Comparison of ENCODE assay signal across 10 cellular contexts in genomic region chr16:66269631-66270332, GRCh38.
A peak's percentile ranks its signal among the peaks of the same experiment; 100 is the strongest.
DNase-seq lines count a peak whose midpoint lies in the region; ATAC-seq and TF ChIP-seq lines count a peak whose summit lies in the region.
"Had no signal": no experiment of that assay in that cellular context is flagged by ENCODE, and none has a peak within 500 bp of the region (broad histone marks: within the 10 kb centered on the region; RNA-seq: fewer than 3 reads in every experiment).

No MANE protein-coding gene starts in this region.

- peaks cover 0 to 3% (median under 1%) of the 10 kb centered on the region in 11 experiments; a peak in 6 of 22 replicates for H3K9me3 ChIP-seq in BLaER1 treated with 17β-estradiol and CSF1 and Interleukin-3, amounts not matched to agents 10 nM and 100 nM (replicated peaks in 1 of 11)
- H3K9me3 ChIP-seq in PC-3 (ENCODE audit: low read length): no peaks in the 10 kb centered on the region
- H3K9me3 ChIP-seq in left ventricle myocardium inferior (replicated peaks): no peaks in the 10 kb centered on the region
- H3K9me3 ChIP-seq: gastroesophageal sphincter had no signal

- no peaks in the 10 kb centered on the region for H3K36me3 ChIP-seq in BLaER1 treated with 17β-estradiol and CSF1 and Interleukin-3, amounts not matched to agents 10 nM and 100 nM
- H3K36me3 ChIP-seq in PC-3 (ENCODE audit: low read depth, low read length): no peaks in the 10 kb centered on the region
- H3K36me3 ChIP-seq in left ventricle myocardium inferior: no peaks in the 10 kb centered on the region
- H3K36me3 ChIP-seq: gastroesophageal sphincter had no signal

- POLR2A ChIA-PET in PC-3 (lab: Charles Lee; ENCODE audit: unreplicated experiment): no interaction called here

- H3F3A ChIP-seq in PC-3 (ENCODE audit: low read length, unreplicated experiment): no peaks in the 10 kb centered on the region

- DNase-seq in PC-3: no peak
- DNase-seq in left ventricle myocardium inferior: no peak
- peak; percentile 26 for DNase-seq in posterior vena cava (ENCODE audit: low spot score)
- no peak for DNase-seq in HUDEP-2 (lab: John Stamatoyannopoulos, UW; ENCODE audit: unreplicated experiment in 76 of 76)
- no peak for DNase-seq in inferior parietal cortex (ENCODE audit: extremely low spot score)
- DNase-seq: NCI-H1105 had no signal

- H3K27ac ChIP-seq in BLaER1 treated with 17β-estradiol and CSF1 and Interleukin-3, amounts not matched to agents 10 nM and 100 nM: peak overlapping the region; percentile 29 to 89 (median 84); a peak in 21 of 22 replicates
- H3K27ac ChIP-seq in PC-3 (ENCODE audit: low read length) (no peak overlapping the region), left ventricle myocardium inferior (replicated peaks) (peak overlapping the region; percentile 64)

- H3K4me3 ChIP-seq in BLaER1 treated with 17β-estradiol and CSF1 and Interleukin-3, amounts not matched to agents 10 nM and 100 nM: peak overlapping the region in 4 of 10 experiments; percentile 26 to 39 (median 34); a peak in 4 of 20 replicates
- peak overlapping the region; percentile 46; the same call in 1 of the 2 replicates for H3K4me3 ChIP-seq in PC-3 (ENCODE audit: low read length)
- H3K4me3 ChIP-seq in left ventricle myocardium inferior: peak overlapping the region; percentile 60

- intact Hi-C loops in PC-3 (cut with micrococcal nuclease): loop anchor here (5.0 to 10.0 kb wide), 3 partner anchors 615 to 1147 kb away; partner anchors contain the start of gene CDH11
- intact Hi-C loops in left ventricle myocardium inferior (cut with micrococcal nuclease): no loop called here
- intact Hi-C loops in posterior vena cava (cut with DNase I): no loop called here

- no peaks in the 10 kb centered on the region for H3K79me2 ChIP-seq in PC-3 (ENCODE audit: low read length)

- H3K9ac ChIP-seq in BLaER1 treated with 17β-estradiol and CSF1 and Interleukin-3, amounts not matched to agents 10 nM and 100 nM: peak overlapping the region; percentile 62 to 80 (median 76)
- H3K9ac ChIP-seq in PC-3 (ENCODE audit: low read length): no peak overlapping the region

- ATAC-seq in PC-3 (no peak), GM18498 (IDR thresholded peaks at IDR 0.05; ENCODE audit: unreplicated experiment) (no peak), GM19328 (IDR thresholded peaks at IDR 0.05; ENCODE audit: unreplicated experiment) (no peak)

- H3K4me1 ChIP-seq in BLaER1 treated with 17β-estradiol and CSF1 and Interleukin-3, amounts not matched to agents 10 nM and 100 nM: peaks cover 58 to 97% (median 84%) of the 10 kb centered on the region in 10 experiments
- peaks cover 31% of the 10 kb centered on the region for H3K4me1 ChIP-seq in PC-3 (ENCODE audit: insufficient read depth, low read length)
- peaks cover 35% of the 10 kb centered on the region for H3K4me1 ChIP-seq in left ventricle myocardium inferior

- CTCF ChIA-PET in PC-3 (lab: Charles Lee): interaction anchor here (0.6 kb wide), 1 partner anchor 752 kb away, joined by 3 read pairs; no protein-coding TSS in a partner anchor

- peak overlapping the region; percentile 61 to 94 (median 86) for H3K4me2 ChIP-seq in BLaER1 treated with 17β-estradiol and CSF1 and Interleukin-3, amounts not matched to agents 10 nM and 100 nM
- peak overlapping the region; percentile 76; the same call in 1 of the 2 replicates for H3K4me2 ChIP-seq in PC-3 (ENCODE audit: low read length)

- H3K27me3 ChIP-seq in BLaER1 treated with 17β-estradiol and CSF1 and Interleukin-3, amounts not matched to agents 10 nM and 100 nM: no peaks in the 10 kb centered on the region
- H3K27me3 ChIP-seq in PC-3 (ENCODE audit: low read length): no peaks in the 10 kb centered on the region
- H3K27me3 ChIP-seq in left ventricle myocardium inferior (ENCODE audit: low read depth): peaks cover 14% of the 10 kb centered on the region
- H3K27me3 ChIP-seq: gastroesophageal sphincter had no signal

- TF ChIP-seq CTCF in PC-3 (conservative IDR thresholded peaks at IDR 0.05; ENCODE audit: low read depth, low read length): no peak
- TF ChIP-seq CTCF in left ventricle myocardium inferior (IDR thresholded peaks at IDR 0.05; ENCODE audit: borderline replicate concordance): no peak

- H3K9me2 ChIP-seq in PC-3 (replicated peaks; ENCODE audit: low read length): no peaks in the 10 kb centered on the region

- no TSS peak for BruUV-seq in PC-3 (replicated peaks; lab: Mats Ljungman, UMichigan)

- H4K20me1 ChIP-seq in BLaER1 treated with 17β-estradiol and CSF1 and Interleukin-3, amounts not matched to agents 10 nM and 100 nM: no peaks in the 10 kb centered on the region
- H4K20me1 ChIP-seq in PC-3 (ENCODE audit: low read length): no peaks in the 10 kb centered on the region

- peak overlapping the region; percentile 80 for H2AFZ ChIP-seq in PC-3 (ENCODE audit: low read length)
